Comparison of ENCODE assay signal across 8 cellular contexts in the genomic region with DNA sequence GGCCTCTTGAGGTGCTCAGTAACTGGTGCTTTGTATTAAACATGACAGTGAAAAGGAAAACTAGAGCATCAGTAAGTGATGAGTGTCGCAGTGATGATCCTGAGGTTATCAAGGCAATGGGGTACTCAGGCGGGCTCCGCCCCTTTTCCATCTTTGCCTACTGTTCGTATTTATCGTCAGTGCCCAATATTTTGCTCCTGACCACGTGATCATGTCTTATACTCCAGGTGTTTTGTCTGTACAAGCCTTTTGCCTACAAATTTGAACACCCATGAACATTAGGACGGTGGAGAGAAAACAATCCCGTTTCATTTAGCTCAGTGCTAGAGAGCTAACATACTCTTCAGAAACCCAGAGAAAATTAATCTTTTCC. TPM values are rescaled to one million over a fixed set of nuclear protein-coding genes. Genes with fewer than 3 reads are reported as not detected.
DNase-seq lines count a peak whose midpoint lies in the region; ATAC-seq and TF ChIP-seq lines count a peak whose summit lies in the region.
"Not testable (repeated sequence)": the region's sequence is repeated elsewhere in the genome, so short reads cannot be mapped to it uniquely, and the experiment has no call there.

No MANE protein-coding gene starts in this region.

- DNase-seq in DMS79 (lab: John Stamatoyannopoulos, UW): peak; percentile 9
- DNase-seq in NCI-H446 treated with DMSO at 0.1 percent for 48 hours (lab: John Stamatoyannopoulos, UW): peak; percentile 34
- not testable (repeated sequence) for DNase-seq in activated CD4-positive, alpha-beta T cell treated with anti-CD3 and anti-CD28 coated beads for 36 hours; iPS DF 6.9 (ENCODE audit: low read depth, low spot score)
- peak; percentile 25 for DNase-seq in colonic mucosa
- peak; percentile 3 for DNase-seq in neural crest cell (ENCODE audit: low read depth, low spot score)

- H3K27me3 Mint-ChIP-seq in activated CD4-positive, alpha-beta T cell treated with anti-CD3 and anti-CD28 coated beads for 36 hours; neural crest cell (ENCODE audit: low read depth): not testable (repeated sequence)

- POLR2A ChIA-PET in activated CD4-positive, alpha-beta T cell treated with anti-CD3 and anti-CD28 coated beads for 36 hours (lab: Charles Lee): interaction anchor here (0.6 kb wide), 1 partner anchor 115 kb away, joined by 4 read pairs; no protein-coding TSS in a partner anchor

- H3K4me3 Mint-ChIP-seq in activated CD4-positive, alpha-beta T cell treated with anti-CD3 and anti-CD28 coated beads for 36 hours: peak overlapping the region; percentile 86
- peak overlapping the region; percentile 96 for H3K4me3 Mint-ChIP-seq in neural crest cell

- H3K4me3 ChIP-seq in HUES48 (ENCODE audit: low read depth, low read length) (peak overlapping the region; percentile 64), colonic mucosa (peak overlapping the region; percentile 35), iPS DF 6.9 (ENCODE audit: low read length) (peak overlapping the region; percentile 51; the same call in 1 of the 2 replicates), thymus (ENCODE audit: low read length) (peak overlapping the region; percentile 42)

- H3K36me3 ChIP-seq in HUES48 (ENCODE audit: control insufficient read depth, insufficient read depth, low read length): peaks cover 12% of the 10 kb centered on the region
- H3K36me3 ChIP-seq in colonic mucosa; iPS DF 6.9 (ENCODE audit: control insufficient read depth, insufficient read depth, low read length); thymus (ENCODE audit: control insufficient read depth, insufficient read depth): not testable (repeated sequence)

- H3K27ac ChIP-seq in HUES48 (ENCODE audit: low read depth, low read length) (peak overlapping the region; percentile 71), colonic mucosa (peak overlapping the region; percentile 75)
- not testable (repeated sequence) for H3K27ac ChIP-seq in iPS DF 6.9 (ENCODE audit: low read length); thymus (ENCODE audit: low read depth)

- CTCF ChIA-PET in activated CD4-positive, alpha-beta T cell treated with anti-CD3 and anti-CD28 coated beads for 36 hours (lab: Charles Lee): not testable (repeated sequence)

- not testable (repeated sequence) for H3K9me3 Mint-ChIP-seq in activated CD4-positive, alpha-beta T cell treated with anti-CD3 and anti-CD28 coated beads for 36 hours (ENCODE audit: low read depth); neural crest cell

- WGBS in iPS DF 6.9 (ENCODE audit: insufficient coverage, insufficient read length): no CpG with 5 or more reads among the region's 8 CpGs
- WGBS in thymus: under 1% methylated on average over 7 of the region's 8 CpGs

- peaks cover 15% of the 10 kb centered on the region for H3K4me1 Mint-ChIP-seq in activated CD4-positive, alpha-beta T cell treated with anti-CD3 and anti-CD28 coated beads for 36 hours
- H3K4me1 Mint-ChIP-seq in neural crest cell: peaks cover 26% of the 10 kb centered on the region

- not testable (repeated sequence) for H3K27me3 ChIP-seq in HUES48 (ENCODE audit: control insufficient read depth, insufficient read depth, low read length); colonic mucosa; iPS DF 6.9 (ENCODE audit: control insufficient read depth, insufficient read depth, low read length); thymus (ENCODE audit: control insufficient read depth, insufficient read depth)

- H3K36me3 Mint-ChIP-seq in activated CD4-positive, alpha-beta T cell treated with anti-CD3 and anti-CD28 coated beads for 36 hours (ENCODE audit: low read depth): peaks cover 14% of the 10 kb centered on the region
- H3K36me3 Mint-ChIP-seq in neural crest cell (ENCODE audit: low read depth): not testable (repeated sequence)

- not testable (repeated sequence) for H3K9ac ChIP-seq in HUES48 (ENCODE audit: low read depth, low read length); colonic mucosa (ENCODE audit: low read depth in 2 of 2, low read length in 2 of 2)

- not testable (repeated sequence) for H3K9me3 ChIP-seq in HUES48 (ENCODE audit: control insufficient read depth, insufficient read depth, low read length); colonic mucosa; iPS DF 6.9 (ENCODE audit: control insufficient read depth, insufficient read depth, low read length); thymus (ENCODE audit: control insufficient read depth)

- TF ChIP-seq CTCF in colonic mucosa (IDR thresholded peaks at IDR 0.05); neural crest cell (conservative IDR thresholded peaks at IDR 0.05): not testable (repeated sequence)

- H3K27ac Mint-ChIP-seq in activated CD4-positive, alpha-beta T cell treated with anti-CD3 and anti-CD28 coated beads for 36 hours: peak overlapping the region; percentile 92
- H3K27ac Mint-ChIP-seq in neural crest cell (ENCODE audit: unreplicated experiment): peak overlapping the region; percentile 96

- intact Hi-C loops in activated CD4-positive, alpha-beta T cell treated with anti-CD3 and anti-CD28 coated beads for 36 hours (cut with DNase I, micrococcal nuclease): loop anchor here (1.0 to 5.0 kb wide), 3 partner anchors 230 to 530 kb away; a partner anchor contains a TSS
- intact Hi-C loops in colonic mucosa (cut with DNase I): not testable (repeated sequence)

- not testable (repeated sequence) for H3K4me1 ChIP-seq in HUES48 (ENCODE audit: control insufficient read depth, insufficient read depth, low read length); colonic mucosa; iPS DF 6.9 (ENCODE audit: control insufficient read depth, insufficient read depth, low read length); thymus (ENCODE audit: control insufficient read depth, insufficient read depth, low read length)

- ATAC-seq in activated CD4-positive, alpha-beta T cell treated with anti-CD3 and anti-CD28 coated beads for 36 hours: peak; percentile 37

RNA-seq across cellular contexts. Expression of a gene that starts 0.5 kb away (rescaled TPM):
- total RNA-seq in activated CD4-positive, alpha-beta T cell treated with anti-CD3 and anti-CD28 coated beads for 36 hours: 10 to 100 TPM; 25.7 to 29.5 TPM
- total RNA-seq in colonic mucosa: 10 to 100 TPM; 17.7 to 32.1 TPM
- 60.1 and 62.7 TPM in 2 replicates for total RNA-seq in neural crest cell
- 21.6 TPM for polyA plus RNA-seq in thymus
